1 cellular context compared by ENCODE assay signal in the genomic region with DNA sequence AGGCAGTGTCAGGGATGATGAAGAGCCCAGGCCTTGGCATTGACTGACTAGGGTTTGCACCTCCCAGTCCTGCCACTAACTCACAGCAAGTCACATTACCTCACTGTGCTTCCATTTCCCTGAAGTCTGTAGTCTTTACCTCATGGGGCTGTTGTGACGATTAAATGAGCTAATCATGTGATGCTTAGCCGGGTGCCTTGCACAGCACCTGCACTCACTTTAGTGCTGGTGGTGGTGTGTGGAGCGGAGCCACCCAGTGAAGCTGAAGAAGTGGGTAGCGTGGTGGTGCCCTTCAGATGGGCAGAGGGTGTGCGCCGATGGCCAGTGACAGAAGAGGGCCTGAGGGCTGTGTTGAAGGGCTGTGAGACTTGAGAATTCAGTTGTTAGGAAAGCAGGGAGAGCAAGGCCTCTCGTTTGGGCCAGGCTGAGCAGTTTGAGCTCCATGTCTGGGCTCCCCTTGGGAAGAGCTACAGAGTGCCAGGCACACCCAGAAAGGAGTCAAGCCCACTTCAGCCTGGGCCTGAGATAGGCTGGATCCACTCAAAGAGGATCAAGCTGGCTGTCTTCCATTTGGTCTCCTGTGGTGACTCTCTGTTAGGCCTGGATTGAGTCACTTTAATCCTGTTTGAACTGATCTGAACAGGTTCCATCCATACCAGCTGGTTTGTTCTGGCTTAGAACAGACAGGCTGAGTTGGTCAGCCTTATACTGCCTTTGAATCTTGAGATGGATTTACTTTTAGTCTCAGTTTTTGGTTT.
TF ChIP-seq lines count a peak whose summit lies in the region.

No MANE protein-coding gene starts in this region.

TF ChIP-seq in WTC11, 78 proteins besides CTCF, POLR2A, EP300 and RAD21 (continued from another document):
- TF ChIP-seq GTF2I (CRISPR knock-in tag; conservative IDR thresholded peaks at IDR 0.05), result no peak
- no peak for TF ChIP-seq SP1 (CRISPR knock-in tag; conservative IDR thresholded peaks at IDR 0.05)
- TF ChIP-seq USF2 (CRISPR knock-in tag; IDR thresholded peaks at IDR 0.05), result no peak
